2 cellular contexts compared by ENCODE assay signal in the genomic region with DNA sequence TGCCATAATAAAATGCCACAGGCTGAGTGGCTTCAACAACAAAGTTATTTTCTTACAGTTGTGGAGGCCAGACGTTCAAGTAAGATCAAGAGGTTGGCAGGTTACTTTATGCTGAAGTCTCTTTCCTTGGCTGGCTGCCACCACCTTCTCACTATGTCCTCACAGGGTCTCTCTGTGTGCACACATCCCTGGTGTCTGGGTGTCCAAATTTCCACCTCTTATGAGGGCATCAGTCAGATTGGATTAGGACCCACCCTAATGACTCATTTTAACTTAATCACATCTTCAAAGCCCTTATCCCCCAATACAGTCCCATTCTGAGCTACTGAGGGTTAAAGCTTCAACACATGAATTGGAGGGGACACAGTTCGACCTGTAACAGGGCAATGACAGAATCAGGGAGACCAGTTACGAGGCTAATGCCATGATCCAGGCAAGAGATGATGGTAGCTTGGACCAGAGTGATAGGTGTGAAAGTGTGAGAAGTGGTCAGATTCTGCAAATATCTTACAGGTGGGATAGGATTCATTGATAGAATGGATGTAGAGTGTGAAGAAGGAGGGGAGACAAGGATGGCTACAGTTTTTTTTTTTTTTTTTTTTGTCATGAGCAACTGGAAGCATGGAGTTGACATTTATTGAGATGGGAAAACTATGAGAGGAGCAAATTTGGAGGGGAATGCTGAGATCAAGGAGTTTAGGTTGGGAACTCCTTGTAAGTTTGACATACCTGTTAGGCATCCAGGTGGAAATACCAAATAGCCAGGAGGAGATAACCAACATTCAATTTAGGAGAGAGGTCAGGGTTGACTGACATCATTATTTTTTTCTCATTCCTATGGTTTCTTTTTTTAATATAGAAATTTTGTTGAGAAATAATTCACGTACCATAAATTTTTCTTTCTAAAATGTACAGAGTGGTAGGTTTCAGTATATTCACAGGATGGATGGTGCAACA.
TF ChIP-seq lines count a peak whose summit lies in the region.

No MANE protein-coding gene starts in this region.

TF ChIP-seq in SK-N-SH, 30 proteins besides CTCF, POLR2A, EP300 and RAD21 (continued from another document):
- TF ChIP-seq, protein P1, sequence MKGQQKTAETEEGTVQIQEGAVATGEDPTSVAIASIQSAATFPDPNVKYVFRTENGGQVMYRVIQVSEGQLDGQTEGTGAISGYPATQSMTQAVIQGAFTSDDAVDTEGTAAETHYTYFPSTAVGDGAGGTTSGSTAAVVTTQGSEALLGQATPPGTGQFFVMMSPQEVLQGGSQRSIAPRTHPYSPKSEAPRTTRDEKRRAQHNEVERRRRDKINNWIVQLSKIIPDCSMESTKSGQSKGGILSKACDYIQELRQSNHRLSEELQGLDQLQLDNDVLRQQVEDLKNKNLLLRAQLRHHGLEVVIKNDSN (IDR thresholded peaks at IDR 0.05; ENCODE audit: borderline replicate concordance, low read depth) = no peak
- TF ChIP-seq JUND (IDR thresholded peaks at IDR 0.05) = no peak
- no peak for TF ChIP-seq CHD2 (IDR thresholded peaks at IDR 0.05; ENCODE audit: low read length, partially characterized antibody)
- TF ChIP-seq SIN3A (IDR thresholded peaks at IDR 0.05; ENCODE audit: borderline replicate concordance, low read depth, low read length) = no peak
- no peak for TF ChIP-seq POLR2AphosphoS5 (IDR thresholded peaks at IDR 0.05; ENCODE audit: low read depth, low read length)

TF ChIP-seq in SK-N-SH treated with all-trans-retinoic acid at 6 μM for 48 hours, 23 proteins besides CTCF, POLR2A, EP300 and RAD21 (continued from another document):
- TF ChIP-seq, protein P2, sequence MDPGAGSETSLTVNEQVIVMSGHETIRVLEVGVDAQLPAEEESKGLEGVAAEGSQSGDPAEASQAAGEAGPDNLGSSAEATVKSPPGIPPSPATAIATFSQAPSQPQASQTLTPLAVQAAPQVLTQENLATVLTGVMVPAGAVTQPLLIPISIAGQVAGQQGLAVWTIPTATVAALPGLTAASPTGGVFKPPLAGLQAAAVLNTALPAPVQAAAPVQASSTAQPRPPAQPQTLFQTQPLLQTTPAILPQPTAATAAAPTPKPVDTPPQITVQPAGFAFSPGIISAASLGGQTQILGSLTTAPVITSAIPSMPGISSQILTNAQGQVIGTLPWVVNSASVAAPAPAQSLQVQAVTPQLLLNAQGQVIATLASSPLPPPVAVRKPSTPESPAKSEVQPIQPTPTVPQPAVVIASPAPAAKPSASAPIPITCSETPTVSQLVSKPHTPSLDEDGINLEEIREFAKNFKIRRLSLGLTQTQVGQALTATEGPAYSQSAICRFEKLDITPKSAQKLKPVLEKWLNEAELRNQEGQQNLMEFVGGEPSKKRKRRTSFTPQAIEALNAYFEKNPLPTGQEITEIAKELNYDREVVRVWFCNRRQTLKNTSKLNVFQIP (CRISPR knock-in tag; IDR thresholded peaks at IDR 0.05; ENCODE audit: borderline replicate concordance, low read depth) = no peak
- TF ChIP-seq OSR1 (CRISPR knock-in tag; IDR thresholded peaks at IDR 0.05) (no peak), PPARA (CRISPR knock-in tag; IDR thresholded peaks at IDR 0.05; ENCODE audit: borderline replicate concordance) (no peak), TOX (CRISPR knock-in tag; IDR thresholded peaks at IDR 0.05; ENCODE audit: borderline replicate concordance) (no peak), ESRRG (CRISPR knock-in tag; IDR thresholded peaks at IDR 0.05) (no peak), BACH2 (CRISPR knock-in tag; IDR thresholded peaks at IDR 0.05; ENCODE audit: borderline replicate concordance) (no peak), ZC3H10 (CRISPR knock-in tag; IDR thresholded peaks at IDR 0.05) (no peak), ZFP30 (CRISPR knock-in tag; IDR thresholded peaks at IDR 0.05) (no peak)
- TF ChIP-seq, protein P3, sequence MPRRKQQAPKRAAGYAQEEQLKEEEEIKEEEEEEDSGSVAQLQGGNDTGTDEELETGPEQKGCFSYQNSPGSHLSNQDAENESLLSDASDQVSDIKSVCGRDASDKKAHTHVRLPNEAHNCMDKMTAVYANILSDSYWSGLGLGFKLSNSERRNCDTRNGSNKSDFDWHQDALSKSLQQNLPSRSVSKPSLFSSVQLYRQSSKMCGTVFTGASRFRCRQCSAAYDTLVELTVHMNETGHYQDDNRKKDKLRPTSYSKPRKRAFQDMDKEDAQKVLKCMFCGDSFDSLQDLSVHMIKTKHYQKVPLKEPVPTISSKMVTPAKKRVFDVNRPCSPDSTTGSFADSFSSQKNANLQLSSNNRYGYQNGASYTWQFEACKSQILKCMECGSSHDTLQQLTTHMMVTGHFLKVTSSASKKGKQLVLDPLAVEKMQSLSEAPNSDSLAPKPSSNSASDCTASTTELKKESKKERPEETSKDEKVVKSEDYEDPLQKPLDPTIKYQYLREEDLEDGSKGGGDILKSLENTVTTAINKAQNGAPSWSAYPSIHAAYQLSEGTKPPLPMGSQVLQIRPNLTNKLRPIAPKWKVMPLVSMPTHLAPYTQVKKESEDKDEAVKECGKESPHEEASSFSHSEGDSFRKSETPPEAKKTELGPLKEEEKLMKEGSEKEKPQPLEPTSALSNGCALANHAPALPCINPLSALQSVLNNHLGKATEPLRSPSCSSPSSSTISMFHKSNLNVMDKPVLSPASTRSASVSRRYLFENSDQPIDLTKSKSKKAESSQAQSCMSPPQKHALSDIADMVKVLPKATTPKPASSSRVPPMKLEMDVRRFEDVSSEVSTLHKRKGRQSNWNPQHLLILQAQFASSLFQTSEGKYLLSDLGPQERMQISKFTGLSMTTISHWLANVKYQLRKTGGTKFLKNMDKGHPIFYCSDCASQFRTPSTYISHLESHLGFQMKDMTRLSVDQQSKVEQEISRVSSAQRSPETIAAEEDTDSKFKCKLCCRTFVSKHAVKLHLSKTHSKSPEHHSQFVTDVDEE (CRISPR knock-in tag; IDR thresholded peaks at IDR 0.05) = no peak
